In the genomic region with DNA sequence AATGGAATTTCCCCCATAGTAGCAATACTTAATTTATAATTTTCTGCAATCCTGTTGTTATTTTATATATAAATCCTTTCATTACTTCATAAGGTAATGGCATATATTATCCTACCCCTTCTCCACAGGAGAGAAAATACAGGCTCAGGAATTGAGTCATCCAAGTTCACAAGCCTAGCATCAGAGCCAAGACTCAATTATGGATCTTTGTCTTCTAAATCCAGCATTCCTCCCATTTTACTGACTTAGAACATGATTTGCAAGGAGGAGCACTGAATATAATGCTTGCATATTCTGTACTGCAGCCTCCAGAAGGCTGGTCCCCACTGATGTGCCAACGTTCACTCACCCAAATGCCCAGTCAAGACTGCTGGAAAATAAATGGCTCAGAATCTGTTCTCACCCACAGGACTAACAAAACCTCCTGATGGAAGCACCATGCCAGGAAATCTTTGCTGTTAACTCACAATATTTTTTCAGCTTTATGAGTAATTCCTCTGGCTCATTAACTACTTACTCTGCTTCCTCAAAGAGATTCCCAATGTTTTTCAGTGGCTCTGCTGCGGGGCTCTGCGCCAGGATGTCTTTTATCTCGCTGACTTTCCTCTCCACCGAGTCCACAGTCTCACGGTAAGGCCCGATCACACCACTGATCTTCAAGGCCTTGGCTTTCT, we compare ENCODE assay signal across 10 cellular contexts. TPM values are rescaled to one million over a fixed set of nuclear protein-coding genes. Genes with fewer than 3 reads are reported as not detected.
DNase-seq lines count a peak whose midpoint lies in the region; ATAC-seq and TF ChIP-seq lines count a peak whose summit lies in the region.
"Had no signal": no experiment of that assay in that cellular context is flagged by ENCODE, and none has a peak within 500 bp of the region (broad histone marks: within the 10 kb centered on the region; RNA-seq: fewer than 3 reads in every experiment).

No MANE protein-coding gene starts in this region.

- peaks cover 22 to 46% (median 37%) of the 10 kb centered on the region in 3 donors for H3K4me1 ChIP-seq in esophagus squamous epithelium
- peaks cover 6 to 10% of the 10 kb centered on the region in 2 donors for H3K4me1 ChIP-seq in uterus

- CTCF ChIA-PET in RWPE1 (lab: Yijun Ruan, JAX), result no interaction called here

- 24 to 26% methylated on average over 7 of the region's 7 CpGs for WGBS in esophagus squamous epithelium, 2 donors

- H3K27ac ChIP-seq in RWPE1 (peak overlapping the region; percentile 58), esophagus squamous epithelium (peak overlapping the region; percentile 37 to 92 (median 76)), uterus (peak overlapping the region; percentile 90 to 91)

- POLR2A ChIA-PET in RWPE1 (lab: Yijun Ruan, JAX; ENCODE audit: low non-redundant PET), result no interaction called here

- no peak overlapping the region for H3K4me3 ChIP-seq in esophagus squamous epithelium
- no peak overlapping the region for H3K4me3 ChIP-seq in uterus

- TF ChIP-seq POLR2A in esophagus squamous epithelium (IDR thresholded peaks at IDR 0.05) (no peak), uterus (IDR thresholded peaks at IDR 0.05) (no peak)

- no peak for DNase-seq in RWPE1 (ENCODE audit: low spot score)
- DNase-seq in esophagus squamous epithelium (lab: John Stamatoyannopoulos, UW), result no peak
- peak; percentile 81 for DNase-seq in myocyte (ENCODE audit: low read depth)
- peak; percentile 79 to 88 for DNase-seq in uterus
- DNase-seq in NCI-H187 (lab: John Stamatoyannopoulos, UW), result no peak
- DNase-seq: activated naive CD8-positive, alpha-beta T cell treated with anti-CD3 and anti-CD28 coated beads, Interleukin-2, amount 50 U/mL, for 24 hours; midbrain; NCI-H1105 had no signal

- intact Hi-C loops in esophagus squamous epithelium (cut with DNase I), result no loop called here
- intact Hi-C loops in uterus (cut with DNase I; ENCODE audit: low total_unique reads), result no loop called here

- no peaks in the 10 kb centered on the region for H3K9me3 ChIP-seq in esophagus squamous epithelium
- no peaks in the 10 kb centered on the region for H3K9me3 ChIP-seq in uterus

- H3K36me3 ChIP-seq in esophagus squamous epithelium (peaks cover 0 to 56% (median 4%) of the 10 kb centered on the region in 3 donors), uterus (no peaks in the 10 kb centered on the region)

- no peak for ATAC-seq in GM19455 (IDR thresholded peaks at IDR 0.05; ENCODE audit: unreplicated experiment)
- no peak for ATAC-seq in GM18517 (IDR thresholded peaks at IDR 0.05; ENCODE audit: unreplicated experiment)
- ATAC-seq: activated naive CD8-positive, alpha-beta T cell treated with anti-CD3 and anti-CD28 coated beads, Interleukin-2, amount 50 U/mL, for 24 hours had no signal

- H3K27me3 ChIP-seq in esophagus squamous epithelium (no peaks in the 10 kb centered on the region), uterus (no peaks in the 10 kb centered on the region)

- no peak for TF ChIP-seq CTCF in RWPE1 (conservative IDR thresholded peaks at IDR 0.05; ENCODE audit: low read depth)
- TF ChIP-seq CTCF in esophagus squamous epithelium (IDR thresholded peaks at IDR 0.05), result no peak
- TF ChIP-seq CTCF in uterus (IDR thresholded peaks at IDR 0.05), result no peak

RNA-seq across cellular contexts. Expression of gene DLD, which starts 48.6 kb away (rescaled TPM):
- 100 to 1,000 TPM in 1 of 4 donors, 10 to 100 TPM in 3; 48.6 to 132 (median 72.7) TPM for total RNA-seq in esophagus squamous epithelium
- total RNA-seq in myocyte, result 182 and 231 TPM in 2 replicates
- polyA plus RNA-seq in myocyte (2012), result 73.1 TPM
- total RNA-seq in uterus, result 100 to 1,000 TPM in 1 of 4 donors, 10 to 100 TPM in 3; 50.2 to 127 (median 64.3) TPM

Comparison
In these comparisons a context has a peak if more than half of its experiments do, and no peak if none do; other contexts are left out.
1. DNase-seq: peak in myocyte (single experiment) and uterus (2 of 2); none in RWPE1 (single experiment), esophagus squamous epithelium (single experiment) and NCI-H187 (0 of 2).
2. Peak in every context shown above with its lines, with median percentiles within 50 percentile points of each other: H3K27ac ChIP-seq.